Comparison of ENCODE assay signal across 8 cellular contexts in the genomic region with DNA sequence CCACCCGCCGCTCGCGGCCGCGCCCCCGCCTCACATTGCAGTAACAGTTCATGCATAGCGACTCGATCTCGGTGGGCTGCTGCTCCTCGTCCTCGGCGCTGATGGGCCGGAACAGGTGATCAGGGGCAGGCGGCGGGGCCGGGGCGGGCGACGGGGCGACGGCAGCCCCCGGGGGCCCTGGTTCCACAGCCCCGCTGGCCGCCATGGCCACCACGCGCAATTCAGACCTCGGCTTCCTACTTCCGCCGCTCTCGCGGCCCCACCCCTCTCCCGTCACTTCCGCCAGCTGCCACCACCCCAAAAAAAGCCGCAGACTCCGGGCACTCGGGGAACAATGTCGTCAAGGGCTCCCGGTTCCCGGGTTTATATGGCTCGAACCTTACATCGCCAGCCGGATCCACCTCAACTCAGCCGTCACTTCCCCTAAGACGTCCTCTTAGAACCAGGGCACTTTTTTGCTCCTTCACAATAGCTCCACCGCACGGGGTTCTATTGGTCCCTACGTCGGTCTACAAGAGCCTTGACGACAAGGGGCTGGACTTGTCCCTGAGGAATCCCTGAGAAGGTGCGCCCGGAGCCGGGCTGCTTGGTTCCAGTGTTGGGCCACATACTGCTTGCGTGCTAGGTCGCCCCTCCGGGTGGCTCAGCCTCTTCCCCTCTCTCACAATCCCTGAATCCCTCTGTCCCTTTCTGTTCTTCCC. TPM values are rescaled to one million over a fixed set of nuclear protein-coding genes. Genes with fewer than 3 reads are reported as not detected.
DNase-seq lines count a peak whose midpoint lies in the region; ATAC-seq and TF ChIP-seq lines count a peak whose summit lies in the region.

A gene with protein sequence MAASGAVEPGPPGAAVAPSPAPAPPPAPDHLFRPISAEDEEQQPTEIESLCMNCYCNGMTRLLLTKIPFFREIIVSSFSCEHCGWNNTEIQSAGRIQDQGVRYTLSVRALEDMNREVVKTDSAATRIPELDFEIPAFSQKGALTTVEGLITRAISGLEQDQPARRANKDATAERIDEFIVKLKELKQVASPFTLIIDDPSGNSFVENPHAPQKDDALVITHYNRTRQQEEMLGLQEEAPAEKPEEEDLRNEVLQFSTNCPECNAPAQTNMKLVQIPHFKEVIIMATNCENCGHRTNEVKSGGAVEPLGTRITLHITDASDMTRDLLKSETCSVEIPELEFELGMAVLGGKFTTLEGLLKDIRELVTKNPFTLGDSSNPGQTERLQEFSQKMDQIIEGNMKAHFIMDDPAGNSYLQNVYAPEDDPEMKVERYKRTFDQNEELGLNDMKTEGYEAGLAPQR (minus strand): TSS at position 238 of the 701 bp plus-strand sequence. CDS start 33 bp downstream, at position 205.

- no peaks in the 10 kb centered on the region for H4K20me1 ChIP-seq in neural cell (ENCODE audit: insufficient read depth)

- H3F3A ChIP-seq in neural cell (ENCODE audit: insufficient read depth, low read length, poor library complexity, severe bottlenecking), result no peaks in the 10 kb centered on the region

- peak within 1 kb of the TSS; percentile 82 for H3K9ac ChIP-seq in neural cell (ENCODE audit: low read length)

- H2AFZ ChIP-seq in neural cell (ENCODE audit: low read depth, low read length), result peak within 1 kb of the TSS; percentile 97

- H3K27ac Mint-ChIP-seq in stimulated activated naive CD8-positive, alpha-beta T cell treated with anti-CD3 and anti-CD28 coated beads, Interleukin-15, amount 100 ng/mL, for 72 hours, result peak within 1 kb of the TSS; percentile 92 to 94

- no peak for TF ChIP-seq CTCF in foreskin fibroblast (IDR thresholded peaks at IDR 0.05; ENCODE audit: low read depth, low read length)
- TF ChIP-seq CTCF in neural cell (IDR thresholded peaks at IDR 0.05; ENCODE audit: poor library complexity, severe bottlenecking), result peak; percentile 26

- peak; percentile 21 for TF ChIP-seq RAD21 in neural cell (conservative IDR thresholded peaks at IDR 0.05)

- peak within 1 kb of the TSS; percentile 99 for H3K4me2 ChIP-seq in neural cell (ENCODE audit: low read length)

- peak; percentile 95 for DNase-seq in DMS79 (lab: John Stamatoyannopoulos, UW)
- DNase-seq in SJCRH30, result peak; percentile 61 to 68
- DNase-seq in activated gamma-delta T cell (lab: John Stamatoyannopoulos, UW), result peak; percentile 68
- peak; percentile 64 to 87 for DNase-seq in foreskin fibroblast
- peak; percentile 76 for DNase-seq in stimulated activated naive CD8-positive, alpha-beta T cell treated with anti-CD3 and anti-CD28 coated beads, Interleukin-15, amount 100 ng/mL, for 72 hours

- peak within 1 kb of the TSS; percentile 61 for H3K27ac ChIP-seq in KOPT-K1 (ENCODE audit: low read depth, low read length, poor library complexity, severe bottlenecking)
- H3K27ac ChIP-seq in SJCRH30, result peak within 1 kb of the TSS; percentile 50
- peak within 1 kb of the TSS; percentile 81 for H3K27ac ChIP-seq in neural cell (ENCODE audit: low read length)

- H3K27me3 ChIP-seq in SJCRH30 (no peaks in the 10 kb centered on the region), neural cell (ENCODE audit: insufficient read depth, low read depth, low read length) (no peaks in the 10 kb centered on the region)

- TF ChIP-seq EP300 in neural cell (conservative IDR thresholded peaks at IDR 0.05; ENCODE audit: poor library complexity, severe bottlenecking), result peak; percentile 48

- peaks cover 8% of the 10 kb centered on the region for H3K27me3 Mint-ChIP-seq in stimulated activated naive CD8-positive, alpha-beta T cell treated with anti-CD3 and anti-CD28 coated beads, Interleukin-15, amount 100 ng/mL, for 72 hours

- H3K9me2 ChIP-seq in neural cell (ENCODE audit: insufficient read depth, low read length), result no peaks in the 10 kb centered on the region

- peaks cover 62% of the 10 kb centered on the region for H3K4me1 Mint-ChIP-seq in stimulated activated naive CD8-positive, alpha-beta T cell treated with anti-CD3 and anti-CD28 coated beads, Interleukin-15, amount 100 ng/mL, for 72 hours

- H3K36me3 ChIP-seq in KOPT-K1 (ENCODE audit: insufficient read depth, low read length), result peaks cover 39% of the 10 kb centered on the region
- peaks cover 15% of the 10 kb centered on the region for H3K36me3 ChIP-seq in SJCRH30
- H3K36me3 ChIP-seq in neural cell (ENCODE audit: insufficient read depth, low read length), result no peaks in the 10 kb centered on the region

- H3K9me3 Mint-ChIP-seq in stimulated activated naive CD8-positive, alpha-beta T cell treated with anti-CD3 and anti-CD28 coated beads, Interleukin-15, amount 100 ng/mL, for 72 hours, result no peaks in the 10 kb centered on the region

- H3K79me2 ChIP-seq in neural cell (replicated peaks; ENCODE audit: insufficient read depth, low read length), result peaks cover 12% of the 10 kb centered on the region

- peaks cover 8% of the 10 kb centered on the region; the same call in 1 of the 2 replicates for H3K4me1 ChIP-seq in SJCRH30

- H3K4me3 Mint-ChIP-seq in stimulated activated naive CD8-positive, alpha-beta T cell treated with anti-CD3 and anti-CD28 coated beads, Interleukin-15, amount 100 ng/mL, for 72 hours, result peak within 1 kb of the TSS; percentile 78 to 84

- no peaks in the 10 kb centered on the region for H3K9me3 ChIP-seq in KOPT-K1 (ENCODE audit: insufficient read depth, low read length, poor library complexity, severe bottlenecking)
- H3K9me3 ChIP-seq in SJCRH30 (replicated peaks), result no peaks in the 10 kb centered on the region
- no peaks in the 10 kb centered on the region for H3K9me3 ChIP-seq in neural cell (ENCODE audit: low read length)

- ATAC-seq in GM21723 (IDR thresholded peaks at IDR 0.05; ENCODE audit: unreplicated experiment), result peak; percentile 91
- peak; percentile 89 for ATAC-seq in stimulated activated naive CD8-positive, alpha-beta T cell treated with anti-CD3 and anti-CD28 coated beads, Interleukin-15, amount 100 ng/mL, for 72 hours

- peak within 1 kb of the TSS; percentile 91 for H3K4me3 ChIP-seq in SJCRH30
- H3K4me3 ChIP-seq in foreskin fibroblast (ENCODE audit: low read depth in 1 of 2, low read length in 2 of 2), result peak within 1 kb of the TSS; percentile 77 to 80
- peak within 1 kb of the TSS; percentile 91 for H3K4me3 ChIP-seq in neural cell (ENCODE audit: low read length)

TF ChIP-seq in neural cell, 6 proteins besides CTCF, POLR2A, EP300 and RAD21:
- TF ChIP-seq POLR2AphosphoS5 (IDR thresholded peaks at IDR 0.05) (peak; percentile 93), MXI1 (conservative IDR thresholded peaks at IDR 0.05; ENCODE audit: poor library complexity, severe bottlenecking) (peak; percentile 96), SMC3 (conservative IDR thresholded peaks at IDR 0.05; ENCODE audit: poor library complexity) (no peak), TAF1 (IDR thresholded peaks at IDR 0.05; ENCODE audit: low read depth) (peak; percentile 80), EZH2 (IDR thresholded peaks at IDR 0.05; ENCODE audit: borderline replicate concordance, insufficient read depth, low read length, poor library complexity, severe bottlenecking) (no peak)
- TF ChIP-seq, protein P1, sequence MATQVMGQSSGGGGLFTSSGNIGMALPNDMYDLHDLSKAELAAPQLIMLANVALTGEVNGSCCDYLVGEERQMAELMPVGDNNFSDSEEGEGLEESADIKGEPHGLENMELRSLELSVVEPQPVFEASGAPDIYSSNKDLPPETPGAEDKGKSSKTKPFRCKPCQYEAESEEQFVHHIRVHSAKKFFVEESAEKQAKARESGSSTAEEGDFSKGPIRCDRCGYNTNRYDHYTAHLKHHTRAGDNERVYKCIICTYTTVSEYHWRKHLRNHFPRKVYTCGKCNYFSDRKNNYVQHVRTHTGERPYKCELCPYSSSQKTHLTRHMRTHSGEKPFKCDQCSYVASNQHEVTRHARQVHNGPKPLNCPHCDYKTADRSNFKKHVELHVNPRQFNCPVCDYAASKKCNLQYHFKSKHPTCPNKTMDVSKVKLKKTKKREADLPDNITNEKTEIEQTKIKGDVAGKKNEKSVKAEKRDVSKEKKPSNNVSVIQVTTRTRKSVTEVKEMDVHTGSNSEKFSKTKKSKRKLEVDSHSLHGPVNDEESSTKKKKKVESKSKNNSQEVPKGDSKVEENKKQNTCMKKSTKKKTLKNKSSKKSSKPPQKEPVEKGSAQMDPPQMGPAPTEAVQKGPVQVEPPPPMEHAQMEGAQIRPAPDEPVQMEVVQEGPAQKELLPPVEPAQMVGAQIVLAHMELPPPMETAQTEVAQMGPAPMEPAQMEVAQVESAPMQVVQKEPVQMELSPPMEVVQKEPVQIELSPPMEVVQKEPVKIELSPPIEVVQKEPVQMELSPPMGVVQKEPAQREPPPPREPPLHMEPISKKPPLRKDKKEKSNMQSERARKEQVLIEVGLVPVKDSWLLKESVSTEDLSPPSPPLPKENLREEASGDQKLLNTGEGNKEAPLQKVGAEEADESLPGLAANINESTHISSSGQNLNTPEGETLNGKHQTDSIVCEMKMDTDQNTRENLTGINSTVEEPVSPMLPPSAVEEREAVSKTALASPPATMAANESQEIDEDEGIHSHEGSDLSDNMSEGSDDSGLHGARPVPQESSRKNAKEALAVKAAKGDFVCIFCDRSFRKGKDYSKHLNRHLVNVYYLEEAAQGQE (IDR thresholded peaks at IDR 0.05; ENCODE audit: borderline replicate concordance), result peak; percentile 79

RNA-seq across cellular contexts. Expression of the gene that starts here (rescaled TPM):
- 33.3 and 42.3 TPM in 2 replicates for total RNA-seq in SJCRH30 (2014; rRNA removed; shearing (Covaris generic))
- polyA plus RNA-seq in neural cell, result 34.5 and 64.7 TPM in 2 replicates
- 37.3 and 41.6 TPM in 2 replicates for polyA minus RNA-seq in neural cell

Comparison
In these comparisons a context has a peak if more than half of its experiments do, and no peak if none do; other contexts are left out.
1. Peak in every context shown above with its lines: DNase-seq, ATAC-seq, H3K4me3 ChIP-seq and H3K27ac ChIP-seq.